Comparison of ENCODE assay signal across 9 cellular contexts in the genomic region with DNA sequence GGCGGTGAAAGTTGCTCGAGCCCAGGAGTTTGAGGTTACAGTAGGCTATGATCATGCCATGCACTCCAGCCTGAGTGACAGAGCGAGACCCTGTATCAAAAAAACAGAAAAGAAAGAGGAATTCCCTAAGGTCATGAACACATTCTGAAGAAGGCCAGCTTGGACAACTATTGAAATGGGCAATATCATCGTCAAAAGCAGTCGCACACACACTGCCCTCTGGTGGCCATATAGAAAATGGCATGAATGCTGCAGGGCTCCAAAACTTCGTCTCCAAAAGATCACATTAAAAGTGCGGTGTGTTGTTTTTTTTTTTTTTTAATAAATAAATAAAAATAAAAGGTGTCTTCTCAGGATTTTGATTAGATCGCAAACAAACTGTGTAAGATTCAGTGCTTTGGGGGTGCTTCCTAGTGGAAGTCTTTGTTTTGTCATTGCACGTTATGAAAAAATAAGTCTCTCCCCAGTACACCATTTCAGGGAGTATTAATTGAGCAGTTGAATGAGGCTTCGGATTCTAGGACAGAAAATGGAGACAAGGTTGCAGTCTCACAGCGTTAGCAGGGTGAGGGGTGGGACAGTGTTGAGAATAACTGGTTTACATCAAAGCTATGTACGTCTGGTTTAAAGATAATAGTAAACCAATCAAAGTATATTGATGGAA.
A peak's percentile ranks its signal among the peaks of the same experiment; 100 is the strongest.
DNase-seq lines count a peak whose midpoint lies in the region; ATAC-seq and TF ChIP-seq lines count a peak whose summit lies in the region.
"Had no signal": no experiment of that assay in that cellular context is flagged by ENCODE, and none has a peak within 500 bp of the region (broad histone marks: within the 10 kb centered on the region; RNA-seq: fewer than 3 reads in every experiment).

No MANE protein-coding gene starts in this region.

- H3K4me3 ChIP-seq in KMS-11 (IDR thresholded peaks at IDR 0.05; ENCODE audit: insufficient read depth, low read depth, low read length) = no peak overlapping the region
- no peak overlapping the region for H3K4me3 ChIP-seq in mammary epithelial cell (replicated peaks in 1 of 3; ENCODE audit: insufficient read depth in 1 of 3, low read depth in 2 of 3, low read length in 3 of 3)
- H3K4me3 ChIP-seq in parathyroid adenoma (ENCODE audit: low read depth, low read length) = no peak overlapping the region
- H3K4me3 ChIP-seq in prostate gland = no peak overlapping the region

- H2AFZ ChIP-seq in KMS-11 (ENCODE audit: low read depth) = no peak overlapping the region
- H2AFZ ChIP-seq in mammary epithelial cell (ENCODE audit: low read depth, low read length) = no peak overlapping the region
- H2AFZ ChIP-seq in parathyroid adenoma = no peak overlapping the region

- H3K9ac ChIP-seq in KMS-11 (no peak overlapping the region), mammary epithelial cell (ENCODE audit: insufficient read depth, low read length) (no peak overlapping the region), parathyroid adenoma (no peak overlapping the region)

- H3K27me3 ChIP-seq in KMS-11 (ENCODE audit: insufficient read depth, low read depth) = no peaks in the 10 kb centered on the region
- no peaks in the 10 kb centered on the region for H3K27me3 ChIP-seq in mammary epithelial cell (ENCODE audit: insufficient read depth, low read length)
- H3K27me3 ChIP-seq in parathyroid adenoma (ENCODE audit: control insufficient read depth, insufficient read depth, low read length) = no peaks in the 10 kb centered on the region
- peaks cover 6% of the 10 kb centered on the region for H3K27me3 ChIP-seq in prostate gland (replicated peaks; ENCODE audit: insufficient read depth)

- H3K4me2 ChIP-seq in KMS-11 (no peak overlapping the region), mammary epithelial cell (ENCODE audit: insufficient read depth, low read depth, low read length) (no peak overlapping the region), parathyroid adenoma (ENCODE audit: low read length) (no peak overlapping the region)

- dilution Hi-C loops in mammary epithelial cell (cut with HindIII; ENCODE audit: low sequenced_read_pairs) = no loop called here

- TF ChIP-seq POLR2A in prostate gland (IDR thresholded peaks at IDR 0.05) = no peak

- no peaks in the 10 kb centered on the region for H3K4me1 Mint-ChIP-seq in activated naive CD4-positive, alpha-beta T cell treated with anti-CD3 and anti-CD28 coated beads for 36 hours (ENCODE audit: low read depth)
- H3K4me1 Mint-ChIP-seq: activated naive CD4-positive, alpha-beta T cell treated with anti-CD3 and anti-CD28 coated beads, Interleukin-2, amount 50 U/mL, for 24 hours had no signal

- TF ChIP-seq CTCF in KMS-11 (conservative IDR thresholded peaks at IDR 0.05; ENCODE audit: low read depth, low read length) (peak; percentile 82), mammary epithelial cell (conservative IDR thresholded peaks at IDR 0.05 in 1 of 2, IDR thresholded peaks at IDR 0.05 in 1 of 2; ENCODE audit: extremely low read depth in 1 of 2, insufficient read depth in 1 of 2, low read depth in 1 of 2, low read length in 2 of 2) (peak; percentile 55 to 67), parathyroid adenoma (IDR thresholded peaks at IDR 0.05) (peak; percentile 60), prostate gland (IDR thresholded peaks at IDR 0.05) (peak in 1 of 4 experiments; percentile 37)

- H3K4me1 ChIP-seq in KMS-11 (ENCODE audit: low read depth, poor library complexity, severe bottlenecking) (no peaks in the 10 kb centered on the region), mammary epithelial cell (ENCODE audit: insufficient read depth, low read length) (no peaks in the 10 kb centered on the region), parathyroid adenoma (peaks cover 3% of the 10 kb centered on the region), prostate gland (replicated peaks) (no peaks in the 10 kb centered on the region)

- no peak overlapping the region for H3K27ac Mint-ChIP-seq in activated naive CD4-positive, alpha-beta T cell treated with anti-CD3 and anti-CD28 coated beads for 36 hours
- H3K27ac Mint-ChIP-seq: activated naive CD4-positive, alpha-beta T cell treated with anti-CD3 and anti-CD28 coated beads, Interleukin-2, amount 50 U/mL, for 24 hours had no signal

- no TSS peak for BruUV-seq in mammary epithelial cell (replicated peaks; lab: Mats Ljungman, UMichigan)

- no peak overlapping the region for H3K27ac ChIP-seq in KMS-11
- H3K27ac ChIP-seq in mammary epithelial cell (ENCODE audit: insufficient read depth, low read depth, low read length) = no peak overlapping the region
- no peak overlapping the region for H3K27ac ChIP-seq in parathyroid adenoma
- no peak overlapping the region for H3K27ac ChIP-seq in prostate gland

- intact Hi-C loops in activated naive CD4-positive, alpha-beta T cell treated with anti-CD3 and anti-CD28 coated beads for 36 hours (cut with micrococcal nuclease) = loop anchor here (10.0 kb wide), 1 partner anchor 49 kb away; no protein-coding TSS in a partner anchor
- intact Hi-C loops in mammary epithelial cell (cut with micrococcal nuclease) (no loop called here), prostate gland (cut with DNase I) (no loop called here)

- DNase-seq in activated naive CD4-positive, alpha-beta T cell treated with anti-CD3 and anti-CD28 coated beads for 36 hours = peak; percentile 15
- no peak for DNase-seq in activated naive CD4-positive, alpha-beta T cell (lab: John Stamatoyannopoulos, UW)
- DNase-seq in mammary epithelial cell (no peak), prostate gland (ENCODE audit: low spot score) (no peak), SHP77 (lab: John Stamatoyannopoulos, UW) (no peak)

- no peaks in the 10 kb centered on the region for H3K36me3 ChIP-seq in KMS-11 (ENCODE audit: insufficient read depth)
- no peaks in the 10 kb centered on the region for H3K36me3 ChIP-seq in mammary epithelial cell (ENCODE audit: insufficient read depth, low read length)
- H3K36me3 ChIP-seq in parathyroid adenoma (ENCODE audit: control insufficient read depth, insufficient read depth, low read length) = no peaks in the 10 kb centered on the region
- H3K36me3 ChIP-seq in prostate gland = no peaks in the 10 kb centered on the region

- H3K9me3 ChIP-seq in mammary epithelial cell (replicated peaks; ENCODE audit: insufficient read depth, low read length) (peaks cover 3% of the 10 kb centered on the region), parathyroid adenoma (ENCODE audit: control insufficient read depth, low read length) (no peaks in the 10 kb centered on the region), prostate gland (no peaks in the 10 kb centered on the region)

- no peaks in the 10 kb centered on the region for H3K9me3 Mint-ChIP-seq in activated naive CD4-positive, alpha-beta T cell treated with anti-CD3 and anti-CD28 coated beads for 36 hours
- H3K9me3 Mint-ChIP-seq: activated naive CD4-positive, alpha-beta T cell treated with anti-CD3 and anti-CD28 coated beads, Interleukin-2, amount 50 U/mL, for 24 hours had no signal

- H3K79me2 ChIP-seq in KMS-11 (ENCODE audit: insufficient read depth, low read depth) = no peaks in the 10 kb centered on the region
- H3K79me2 ChIP-seq in mammary epithelial cell (ENCODE audit: insufficient read depth, low read length) = no peaks in the 10 kb centered on the region
- no peaks in the 10 kb centered on the region for H3K79me2 ChIP-seq in parathyroid adenoma

- H3K27me3 Mint-ChIP-seq in activated naive CD4-positive, alpha-beta T cell treated with anti-CD3 and anti-CD28 coated beads for 36 hours (ENCODE audit: low read depth) = peaks cover 20% of the 10 kb centered on the region

- in situ Hi-C loops in mammary epithelial cell (cut with MboI; ENCODE audit: low sequenced_read_pairs in 2 of 2) = no loop called here

- ATAC-seq in GM19035 (IDR thresholded peaks at IDR 0.05; ENCODE audit: unreplicated experiment) = no peak

- CTCF ChIA-PET in activated naive CD4-positive, alpha-beta T cell treated with anti-CD3 and anti-CD28 coated beads for 36 hours (lab: Charles Lee) = interaction anchor here (0.5 to 2.3 kb wide), 10 partner anchors 9 to 200 kb away, joined by 3 to 12 read pairs (median 4); no protein-coding TSS in a partner anchor
- CTCF ChIA-PET in mammary epithelial cell (lab: Charles Lee; ENCODE audit: low non-redundant PET) = no interaction called here

- no peaks in the 10 kb centered on the region for H4K20me1 ChIP-seq in KMS-11 (ENCODE audit: insufficient read depth)
- H4K20me1 ChIP-seq in mammary epithelial cell (ENCODE audit: insufficient read depth, low read length) = no peaks in the 10 kb centered on the region

- WGBS in mammary epithelial cell (ENCODE audit: low coverage, missing lambda C conversion rate) = 63% methylated on average over 12 of the region's 12 CpGs
- WGBS in prostate gland = 64% methylated on average over 12 of the region's 12 CpGs

- no peak overlapping the region for H3K4me3 Mint-ChIP-seq in activated naive CD4-positive, alpha-beta T cell treated with anti-CD3 and anti-CD28 coated beads for 36 hours
- H3K4me3 Mint-ChIP-seq: activated naive CD4-positive, alpha-beta T cell treated with anti-CD3 and anti-CD28 coated beads, Interleukin-2, amount 50 U/mL, for 24 hours had no signal

- H3K36me3 Mint-ChIP-seq in activated naive CD4-positive, alpha-beta T cell treated with anti-CD3 and anti-CD28 coated beads for 36 hours (ENCODE audit: low read depth) = no peaks in the 10 kb centered on the region
- H3K36me3 Mint-ChIP-seq: activated naive CD4-positive, alpha-beta T cell treated with anti-CD3 and anti-CD28 coated beads, Interleukin-2, amount 50 U/mL, for 24 hours had no signal
